Comparison of ENCODE assay signal across 26 cellular contexts in genomic region chr1:217946581-217946980, GRCh38.
"Had no signal": no experiment of that assay in that cellular context is flagged by ENCODE, and none has a peak within 500 bp of the region (broad histone marks: within the 10 kb centered on the region; RNA-seq: fewer than 3 reads in every experiment).

No MANE protein-coding gene starts in this region.

- H3K36me3 ChIP-seq: left lung, lower lobe of right lung, neutrophil, right lobe of liver, stomach, tibial artery, uterus had no signal

- H3K4me2 ChIP-seq: smooth muscle cell had no signal

- H3K4me3 ChIP-seq: left lung, lower lobe of right lung, psoas muscle, right lobe of liver, smooth muscle cell, stomach, testis, tibial artery, uterus had no signal

- H3K9me3 Mint-ChIP-seq: stimulated activated memory B cell treated with anti-CD40 and anti-IgM and Interleukin-4, amounts not matched to agents 10 μg/mL and 1 μg/mL and 100 μg/mL, for 72 hours had no signal

- H3K9me3 ChIP-seq: left lung, lower lobe of right lung, neutrophil, psoas muscle, right lobe of liver, stomach, testis, tibial artery, uterus had no signal

- H3K27me3 ChIP-seq: left lung, neutrophil, right lobe of liver, stomach, testis, tibial artery, uterus had no signal

- H2AFZ ChIP-seq: parathyroid adenoma had no signal

- H3K27ac ChIP-seq: left lung, lower lobe of right lung, neutrophil, parathyroid adenoma, psoas muscle, right lobe of liver, stomach, testis, tibial artery, uterus had no signal

- H3K36me3 Mint-ChIP-seq: naive thymus-derived CD8-positive, alpha-beta T cell; stimulated activated memory B cell treated with anti-CD40 and anti-IgM and Interleukin-4, amounts not matched to agents 10 μg/mL and 1 μg/mL and 100 μg/mL, for 72 hours; type B pancreatic cell had no signal

- ATAC-seq: left cardiac atrium; left lung; lower lobe of right lung; naive thymus-derived CD8-positive, alpha-beta T cell; psoas muscle; right lobe of liver; stimulated activated memory B cell treated with anti-CD40 and anti-IgM and Interleukin-4, amounts not matched to agents 10 μg/mL and 1 μg/mL and 100 μg/mL, for 72 hours; stimulated activated naive CD8-positive, alpha-beta T cell treated with anti-CD3 and anti-CD28 coated beads, Interleukin-15, Interleukin-2, amounts not matched to agents 100 U/mL and 50 U/mL, for 24 hours had no signal

- H3K4me1 Mint-ChIP-seq: naive thymus-derived CD8-positive, alpha-beta T cell; stimulated activated memory B cell treated with anti-CD40 and anti-IgM and Interleukin-4, amounts not matched to agents 10 μg/mL and 1 μg/mL and 100 μg/mL, for 72 hours had no signal

- DNase-seq: head of caudate nucleus; hippocampal formation; kidney glomerular epithelial cell; left cardiac atrium; left lung; lower lobe of right lung; mammary epithelial cell; mesenchymal stem cell; naive thymus-derived CD8-positive, alpha-beta T cell; occipital lobe; psoas muscle; right lobe of liver; stimulated activated CD4-positive, alpha-beta T cell treated with anti-CD3 and anti-CD28 coated beads, Interleukin-1b, Interleukin-23, amount 100 ng/mL, for 48 hours; stimulated activated CD4-positive, alpha-beta T cell treated with anti-CD3 and anti-CD28 coated beads, Interleukin-2, amount 100 ng/mL, for 48 hours; stimulated activated CD4-positive, alpha-beta T cell treated with anti-CD3 and anti-CD28 coated beads, Interleukin-4, amount 100 ng/mL, for 4 hours; stimulated activated CD8-positive, alpha-beta memory T cell treated with anti-CD3 and anti-CD28 coated beads, Interleukin-4, amount 100 ng/mL, for 48 hours; stimulated activated naive CD8-positive, alpha-beta T cell treated with anti-CD3 and anti-CD28 coated beads, Interleukin-15, Interleukin-2, amounts not matched to agents 100 U/mL and 50 U/mL, for 24 hours; stomach; testis; tibial artery; uterus had no signal

- H3K27ac Mint-ChIP-seq: naive thymus-derived CD8-positive, alpha-beta T cell; stimulated activated memory B cell treated with anti-CD40 and anti-IgM and Interleukin-4, amounts not matched to agents 10 μg/mL and 1 μg/mL and 100 μg/mL, for 72 hours; type B pancreatic cell had no signal

- H3K4me1 ChIP-seq: left lung, lower lobe of right lung, parathyroid adenoma, psoas muscle, right lobe of liver, stomach, testis, tibial artery, uterus had no signal

- H3K9ac ChIP-seq: parathyroid adenoma had no signal

- H3K4me3 Mint-ChIP-seq: naive thymus-derived CD8-positive, alpha-beta T cell; stimulated activated memory B cell treated with anti-CD40 and anti-IgM and Interleukin-4, amounts not matched to agents 10 μg/mL and 1 μg/mL and 100 μg/mL, for 72 hours; type B pancreatic cell had no signal

- H3K27me3 Mint-ChIP-seq: stimulated activated memory B cell treated with anti-CD40 and anti-IgM and Interleukin-4, amounts not matched to agents 10 μg/mL and 1 μg/mL and 100 μg/mL, for 72 hours had no signal
